ENCODE assay signal across 8 cellular contexts in the genomic region with DNA sequence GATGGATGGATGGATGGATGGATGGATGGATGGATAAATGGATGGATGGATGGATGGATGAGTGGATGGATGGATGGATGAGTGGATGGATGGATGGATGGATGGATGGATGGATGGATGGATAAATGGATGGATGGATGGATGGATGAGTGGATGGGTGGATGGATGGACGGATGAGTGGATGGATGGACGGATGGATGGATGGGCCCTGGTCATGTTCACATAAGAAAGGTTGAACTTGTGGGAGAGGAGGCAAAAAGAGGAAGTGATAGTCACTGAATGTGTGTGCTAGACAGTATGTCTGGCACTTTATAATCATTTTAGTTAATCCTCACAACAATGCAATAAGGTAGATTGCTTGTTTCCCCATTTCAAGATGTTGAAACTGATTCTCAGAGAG.
DNase-seq lines count a peak whose midpoint lies in the region; ATAC-seq, FAIRE-seq and TF ChIP-seq lines count a peak whose summit lies in the region.
"Not testable (repeated sequence)": the region's sequence is repeated elsewhere in the genome, so short reads cannot be mapped to it uniquely, and the experiment has no call there.

No MANE protein-coding gene starts in this region.

- not testable (repeated sequence) for H2AFZ ChIP-seq in OCI-LY1 (ENCODE audit: low read length)

- not testable (repeated sequence) for H3K36me3 ChIP-seq in HEK293 (ENCODE audit: control insufficient read depth in 2 of 2, insufficient read depth in 1 of 2, low read length in 2 of 2); OCI-LY1 (ENCODE audit: insufficient read depth, low read length)

- H3K4me3 Mint-ChIP-seq in activated CD8-positive, alpha-beta T cell treated with anti-CD3 and anti-CD28 coated beads, Interleukin-2, amount 10 ng/mL, durations not matched to agents 7 days and 5 days: not testable (repeated sequence)

- not testable (repeated sequence) for H3K27me3 ChIP-seq in OCI-LY1 (ENCODE audit: insufficient read depth, low read length)

- peaks cover 38% of the 10 kb centered on the region for H3K36me3 Mint-ChIP-seq in activated CD8-positive, alpha-beta T cell treated with anti-CD3 and anti-CD28 coated beads, Interleukin-2, amount 10 ng/mL, durations not matched to agents 7 days and 5 days (ENCODE audit: low read depth)

- DNase-seq in activated CD8-positive, alpha-beta T cell treated with anti-CD3 and anti-CD28 coated beads, Interleukin-2, amount 10 ng/mL, durations not matched to agents 7 days and 5 days; urothelium cell line (ENCODE audit: low spot score): not testable (repeated sequence)

- ATAC-seq in GM18511 (IDR thresholded peaks at IDR 0.05; ENCODE audit: unreplicated experiment) (peak; percentile 85), GM19438 (IDR thresholded peaks at IDR 0.05; ENCODE audit: low read depth, unreplicated experiment) (peak; percentile 59), HG03066 (IDR thresholded peaks at IDR 0.05; ENCODE audit: low read depth, unreplicated experiment) (peak; percentile 70), HG03558 (IDR thresholded peaks at IDR 0.05; ENCODE audit: extremely low read depth, unreplicated experiment) (peak; percentile 72)
- not testable (repeated sequence) for ATAC-seq in activated CD8-positive, alpha-beta T cell treated with anti-CD3 and anti-CD28 coated beads, Interleukin-2, amount 10 ng/mL, durations not matched to agents 7 days and 5 days

- not testable (repeated sequence) for H3K4me3 ChIP-seq in HEK293 (ENCODE audit: low read depth, low read length)
- H3K4me3 ChIP-seq in OCI-LY1 (ENCODE audit: low read depth, low read length, poor library complexity, severe bottlenecking): peak overlapping the region; percentile 17

- H3K27me3 Mint-ChIP-seq in activated CD8-positive, alpha-beta T cell treated with anti-CD3 and anti-CD28 coated beads, Interleukin-2, amount 10 ng/mL, durations not matched to agents 7 days and 5 days (ENCODE audit: low read depth): not testable (repeated sequence)

- not testable (repeated sequence) for H3K27ac ChIP-seq in HEK293 (ENCODE audit: extremely low read depth, low read depth, low read length)
- peak overlapping the region; percentile 92 for H3K27ac ChIP-seq in OCI-LY1 (ENCODE audit: low read depth, low read length, poor library complexity, severe bottlenecking)

- peak; percentile 5 for FAIRE-seq in urothelium cell line (lab: Jason Lieb, UNC)

- not testable (repeated sequence) for H3K79me2 ChIP-seq in OCI-LY1 (ENCODE audit: insufficient read depth, low read length)

- not testable (repeated sequence) for H3F3A ChIP-seq in OCI-LY1 (ENCODE audit: insufficient read depth, low read length)

- peak overlapping the region; percentile 55 for H3K4me2 ChIP-seq in OCI-LY1 (ENCODE audit: low read length)

- CTCF ChIA-PET in HEK293 (lab: Yijun Ruan, JAX): not testable (repeated sequence)
- CTCF ChIA-PET in activated CD8-positive, alpha-beta T cell treated with anti-CD3 and anti-CD28 coated beads, Interleukin-2, amount 10 ng/mL, durations not matched to agents 7 days and 5 days (lab: Charles Lee): interaction anchor here (1.1 kb wide), 1 partner anchor 100 kb away, joined by 3 read pairs; the partner anchor contains the start of gene MSH2

- H3K27ac Mint-ChIP-seq in activated CD8-positive, alpha-beta T cell treated with anti-CD3 and anti-CD28 coated beads, Interleukin-2, amount 10 ng/mL, durations not matched to agents 7 days and 5 days: peak overlapping the region; percentile 68

- not testable (repeated sequence) for TF ChIP-seq CTCF in HEK293 (tag by site-specific recombination; IDR thresholded peaks at IDR 0.05); OCI-LY1 (IDR thresholded peaks at IDR 0.05; ENCODE audit: low read length)

- H3K9me3 Mint-ChIP-seq in activated CD8-positive, alpha-beta T cell treated with anti-CD3 and anti-CD28 coated beads, Interleukin-2, amount 10 ng/mL, durations not matched to agents 7 days and 5 days (ENCODE audit: insufficient read depth): peaks cover 23% of the 10 kb centered on the region

- H3K9me2 ChIP-seq in OCI-LY1 (ENCODE audit: low read depth, low read length): not testable (repeated sequence)

- H3K9me3 ChIP-seq in HEK293 (ENCODE audit: control insufficient read depth, insufficient read depth, low read depth, low read length): not testable (repeated sequence)
- peaks cover 30% of the 10 kb centered on the region for H3K9me3 ChIP-seq in OCI-LY1 (ENCODE audit: low read length)

- H3K9ac ChIP-seq in OCI-LY1 (ENCODE audit: low read length): peak overlapping the region; percentile 61; the same call in 1 of the 2 replicates

- POLR2A ChIA-PET in HEK293 (lab: Yijun Ruan, JAX): not testable (repeated sequence)
- POLR2A ChIA-PET in activated CD8-positive, alpha-beta T cell treated with anti-CD3 and anti-CD28 coated beads, Interleukin-2, amount 10 ng/mL, durations not matched to agents 7 days and 5 days (lab: Charles Lee): interaction anchor here (0.7 kb wide), 1 partner anchor 19 kb away, joined by 3 read pairs; no protein-coding TSS in a partner anchor

- H3K4me1 Mint-ChIP-seq in activated CD8-positive, alpha-beta T cell treated with anti-CD3 and anti-CD28 coated beads, Interleukin-2, amount 10 ng/mL, durations not matched to agents 7 days and 5 days (ENCODE audit: low read depth): peaks cover 20% of the 10 kb centered on the region

- not testable (repeated sequence) for H4K20me1 ChIP-seq in OCI-LY1 (ENCODE audit: insufficient read depth, low read length)

- H3K4me1 ChIP-seq in HEK293 (ENCODE audit: control insufficient read depth, insufficient read depth, low read length): not testable (repeated sequence)
- peaks cover 39% of the 10 kb centered on the region for H3K4me1 ChIP-seq in OCI-LY1 (ENCODE audit: insufficient read depth, low read length, severe bottlenecking)

TF ChIP-seq in HEK293, 187 proteins besides CTCF, POLR2A, EP300 and RAD21:
- TF ChIP-seq ZBTB17 (tag by site-specific recombination; IDR thresholded peaks at IDR 0.05): peak; percentile 99
- TF ChIP-seq ZNF366 (tag by site-specific recombination; conservative IDR thresholded peaks at IDR 0.05): peak; percentile 92
